14 cellular contexts compared by ENCODE assay signal in the genomic region with DNA sequence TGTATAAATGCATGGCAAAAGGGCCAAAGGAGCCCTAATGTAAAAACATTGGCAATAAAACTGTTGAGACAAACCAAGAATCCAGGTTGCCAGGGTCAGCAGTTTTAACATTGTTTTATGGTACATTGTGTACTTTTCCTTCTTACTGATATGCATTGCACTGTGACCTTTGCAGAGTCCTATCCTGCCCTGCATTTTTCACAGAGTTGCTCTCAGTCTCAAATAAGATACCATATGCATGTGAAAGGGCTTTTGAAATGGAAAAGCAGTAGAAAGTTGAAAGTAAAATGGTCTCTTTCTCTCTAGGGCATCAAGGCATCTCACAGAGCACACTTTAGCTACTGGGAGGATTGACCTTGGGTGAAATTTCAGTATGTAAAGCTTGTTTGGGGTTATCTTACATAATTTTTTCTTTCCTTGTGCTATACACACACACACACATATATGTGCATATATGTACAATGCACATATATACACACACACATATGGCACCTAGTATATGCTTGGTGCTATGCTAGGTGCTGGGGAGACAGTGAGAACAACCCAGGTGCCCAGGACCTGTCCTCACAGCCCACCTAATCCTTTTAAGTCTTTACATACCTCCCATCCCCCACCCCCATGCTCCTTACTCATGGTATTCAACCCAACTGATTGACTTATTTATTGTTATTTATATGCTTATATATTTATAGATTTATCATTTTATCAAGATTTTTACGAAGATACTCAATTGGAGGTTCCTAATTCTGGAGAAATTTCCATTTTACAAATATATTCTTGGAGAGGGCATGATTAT. TPM values are rescaled to one million over a fixed set of nuclear protein-coding genes. Genes with fewer than 3 reads are reported as not detected.
DNase-seq lines count a peak whose midpoint lies in the region; ATAC-seq and TF ChIP-seq lines count a peak whose summit lies in the region.
"Had no signal": no experiment of that assay in that cellular context is flagged by ENCODE, and none has a peak within 500 bp of the region (broad histone marks: within the 10 kb centered on the region; RNA-seq: fewer than 3 reads in every experiment).

No MANE protein-coding gene starts in this region.

- H3K4me3 ChIP-seq in tibial nerve, result no peak overlapping the region

- no peak overlapping the region for H3K27ac Mint-ChIP-seq in activated CD4-positive, alpha-beta T cell treated with anti-CD3 and anti-CD28 coated beads, Interleukin-2, amount 10 ng/mL, durations not matched to agents 7 days and 5 days
- H3K27ac Mint-ChIP-seq in glutamatergic neuron (ENCODE audit: unreplicated experiment), result peak overlapping the region; percentile 70

- POLR2A ChIA-PET in activated CD4-positive, alpha-beta T cell treated with anti-CD3 and anti-CD28 coated beads, Interleukin-2, amount 10 ng/mL, durations not matched to agents 7 days and 5 days (lab: Charles Lee), result no interaction called here

- peaks cover 0 to 34% (median 11%) of the 10 kb centered on the region in 4 donors for H3K4me1 ChIP-seq in tibial nerve

- H3K4me1 Mint-ChIP-seq in activated CD4-positive, alpha-beta T cell treated with anti-CD3 and anti-CD28 coated beads, Interleukin-2, amount 10 ng/mL, durations not matched to agents 7 days and 5 days, result peaks cover 12% of the 10 kb centered on the region
- H3K4me1 Mint-ChIP-seq in glutamatergic neuron (ENCODE audit: low read depth, unreplicated experiment), result peaks cover 21% of the 10 kb centered on the region

- H3K27ac ChIP-seq in tibial nerve, result peak overlapping the region in 1 of 4 donors; percentile 97
- H3K27ac ChIP-seq: SK-N-MC had no signal

- H3K36me3 Mint-ChIP-seq in activated CD4-positive, alpha-beta T cell treated with anti-CD3 and anti-CD28 coated beads, Interleukin-2, amount 10 ng/mL, durations not matched to agents 7 days and 5 days (ENCODE audit: low read depth), result no peaks in the 10 kb centered on the region
- H3K36me3 Mint-ChIP-seq in glutamatergic neuron (ENCODE audit: unreplicated experiment), result peaks cover 9% of the 10 kb centered on the region

- H3K27me3 ChIP-seq in tibial nerve, result no peaks in the 10 kb centered on the region
- H3K27me3 ChIP-seq: adrenal gland, gastroesophageal sphincter had no signal

- H3K9me3 Mint-ChIP-seq in activated CD4-positive, alpha-beta T cell treated with anti-CD3 and anti-CD28 coated beads, Interleukin-2, amount 10 ng/mL, durations not matched to agents 7 days and 5 days, result peaks cover 6% of the 10 kb centered on the region
- H3K9me3 Mint-ChIP-seq in glutamatergic neuron (ENCODE audit: unreplicated experiment), result peaks cover 5% of the 10 kb centered on the region

- DNase-seq in activated CD4-positive, alpha-beta T cell treated with anti-CD3 and anti-CD28 coated beads, Interleukin-2, amount 10 ng/mL, durations not matched to agents 7 days and 5 days, result no peak
- no peak for DNase-seq in activated CD4-positive, alpha-beta T cell treated with anti-CD3 and anti-CD28 coated beads, Interleukin-2, amount 50 U/mL, for 4 hours
- peak; percentile 10 for DNase-seq in HuH-7 (ENCODE audit: low spot score)
- DNase-seq in glutamatergic neuron, result no peak
- DNase-seq in retina, result peak; percentile 9
- no peak for DNase-seq in stimulated activated CD4-positive, alpha-beta T cell treated with anti-CD3 and anti-CD28 coated beads, Interleukin-2, amount 100 ng/mL, for 24 hours
- DNase-seq in tibial nerve (ENCODE audit: low spot score in 2 of 2), result no peak
- DNase-seq: adrenal gland; effector CD8-positive, alpha-beta T cell; NCI-H2029 had no signal

- TF ChIP-seq EP300 in tibial nerve (IDR thresholded peaks at IDR 0.05), result no peak

- TF ChIP-seq CTCF in glutamatergic neuron (IDR thresholded peaks at IDR 0.05; ENCODE audit: partially characterized antibody, unreplicated experiment) (no peak), tibial nerve (IDR thresholded peaks at IDR 0.05) (no peak)

- 91 to 92% methylated on average over 1 of the region's 1 CpG for WGBS in tibial nerve, 2 donors

- peak overlapping the region; percentile 65 for H3K4me3 Mint-ChIP-seq in activated CD4-positive, alpha-beta T cell treated with anti-CD3 and anti-CD28 coated beads, Interleukin-2, amount 10 ng/mL, durations not matched to agents 7 days and 5 days
- peak overlapping the region; percentile 87 for H3K4me3 Mint-ChIP-seq in glutamatergic neuron (ENCODE audit: unreplicated experiment)

- H3K9me3 ChIP-seq in tibial nerve, result peaks cover 0 to 21% (median 5%) of the 10 kb centered on the region in 4 donors
- H3K9me3 ChIP-seq: A549 had no signal

- no peaks in the 10 kb centered on the region for H3K36me3 ChIP-seq in tibial nerve
- H3K36me3 ChIP-seq: adrenal gland, gastroesophageal sphincter had no signal

- peaks cover 34% of the 10 kb centered on the region for H3K27me3 Mint-ChIP-seq in activated CD4-positive, alpha-beta T cell treated with anti-CD3 and anti-CD28 coated beads, Interleukin-2, amount 10 ng/mL, durations not matched to agents 7 days and 5 days
- peaks cover 7% of the 10 kb centered on the region for H3K27me3 Mint-ChIP-seq in glutamatergic neuron (ENCODE audit: unreplicated experiment)

- TF ChIP-seq POLR2A in tibial nerve (IDR thresholded peaks at IDR 0.05), result no peak

- CTCF ChIA-PET in activated CD4-positive, alpha-beta T cell treated with anti-CD3 and anti-CD28 coated beads, Interleukin-2, amount 10 ng/mL, durations not matched to agents 7 days and 5 days (lab: Charles Lee), result no interaction called here

- no peak for ATAC-seq in GM18498 (IDR thresholded peaks at IDR 0.05; ENCODE audit: unreplicated experiment)

RNA-seq across cellular contexts. Expression of gene PPP2R3A, which starts 1.2 kb away (rescaled TPM):
- under 1 TPM; 0.04 to 0.07 TPM for total RNA-seq in activated CD4-positive, alpha-beta T cell treated with anti-CD3 and anti-CD28 coated beads, Interleukin-2, amount 10 ng/mL, durations not matched to agents 7 days and 5 days
- total RNA-seq in glutamatergic neuron (ENCODE audit: unreplicated experiment), result 13.0 TPM
- 10 to 100 TPM; 12.3 to 18.2 (median 13.4) TPM for total RNA-seq in tibial nerve

Comparison
In these comparisons a context has a peak if more than half of its experiments do, and no peak if none do; other contexts are left out.
1. DNase-seq: peak in HuH-7 (single experiment) and retina (single experiment); none in activated CD4-positive, alpha-beta T cell treated with anti-CD3 and anti-CD28 coated beads, Interleukin-2, amount 10 ng/mL, durations not matched to agents 7 days and 5 days (single experiment), activated CD4-positive, alpha-beta T cell treated with anti-CD3 and anti-CD28 coated beads, Interleukin-2, amount 50 U/mL, for 4 hours (0 of 2), glutamatergic neuron (single experiment), stimulated activated CD4-positive, alpha-beta T cell treated with anti-CD3 and anti-CD28 coated beads, Interleukin-2, amount 100 ng/mL, for 24 hours (0 of 2) and tibial nerve (0 of 2).
2. RNA of gene PPP2R3A, which starts 1.2 kb away (total RNA-seq): 12.3 to 18.2 TPM in tibial nerve and 13.0 TPM in glutamatergic neuron (single experiment); 0.04 to 0.07 TPM in activated CD4-positive, alpha-beta T cell treated with anti-CD3 and anti-CD28 coated beads, Interleukin-2, amount 10 ng/mL, durations not matched to agents 7 days and 5 days; every median in the first group is over 10 times any median in the second.